Comparison of ENCODE assay signal across 34 cellular contexts in genomic region chr1:87511449-87511848, GRCh38.
"Had no signal": no experiment of that assay in that cellular context is flagged by ENCODE, and none has a peak within 500 bp of the region (broad histone marks: within the 10 kb centered on the region; RNA-seq: fewer than 3 reads in every experiment).

No MANE protein-coding gene starts in this region.

- ATAC-seq: activated naive CD4-positive, alpha-beta T cell treated with anti-CD3 and anti-CD28 coated beads, Interleukin-2, amount 50 U/mL, for 72 hours; activated naive CD8-positive, alpha-beta T cell treated with anti-CD3 and anti-CD28 coated beads, Interleukin-2, amount 50 U/mL, for 24 hours; activated T-cell treated with anti-CD3 and anti-CD28 coated beads, Interleukin-2, amount 50 U/mL, for 4 hours; activated T-cell treated with anti-CD3 and anti-CD28 coated beads, Interleukin-2, amount 50 U/mL, for 72 hours; activated T-helper 17 cell treated with anti-CD3 and anti-CD28 coated beads, Interleukin-2, amount 50 U/mL, for 72 hours; body of pancreas had no signal

- H3K27me3 ChIP-seq: adrenal gland, ascending aorta, body of pancreas, brain microvascular endothelial cell, breast epithelium, cardiac muscle cell had no signal

- H3K4me3 ChIP-seq: adrenal gland, ascending aorta, body of pancreas, breast epithelium, cardiac muscle cell had no signal

- DNase-seq: activated effector memory CD4-positive, alpha-beta T cell treated with anti-CD3 and anti-CD28 coated beads, Interleukin-2, amount 50 U/mL, for 16 hours; activated effector memory CD4-positive, alpha-beta T cell treated with Interleukin-2 at 50 U/mL for 16 hours; activated gamma-delta T cell; activated gamma-delta T cell treated with Interleukin-2 at 50 U/mL for 16 hours; activated naive CD4-positive, alpha-beta T cell; activated naive CD4-positive, alpha-beta T cell treated with anti-CD3 and anti-CD28 coated beads for 36 hours; activated naive CD4-positive, alpha-beta T cell treated with anti-CD3 and anti-CD28 coated beads, Interleukin-2, amount 10 ng/mL, durations not matched to agents 7 days and 5 days; activated naive CD4-positive, alpha-beta T cell treated with anti-CD3 and anti-CD28 coated beads, Interleukin-2, amount 50 U/mL, for 16 hours; activated naive CD4-positive, alpha-beta T cell treated with Interleukin-2 at 50 U/mL for 16 hours; activated naive CD8-positive, alpha-beta T cell treated with anti-CD3 and anti-CD28 coated beads for 36 hours; activated naive CD8-positive, alpha-beta T cell treated with anti-CD3 and anti-CD28 coated beads, Interleukin-2, amount 10 ng/mL, durations not matched to agents 7 days and 5 days; activated naive CD8-positive, alpha-beta T cell treated with anti-CD3 and anti-CD28 coated beads, Interleukin-2, amount 50 U/mL, for 24 hours; activated T-cell treated with anti-CD3 and anti-CD28 coated beads, Interleukin-2, amount 50 U/mL, for 1 hour; activated T-cell treated with anti-CD3 and anti-CD28 coated beads, Interleukin-2, amount 50 U/mL, for 24 hours; activated T-cell treated with anti-CD3 and anti-CD28 coated beads, Interleukin-2, amount 50 U/mL, for 4 hours; activated T-cell treated with anti-CD3 and anti-CD28 coated beads, Interleukin-2, amount 50 U/mL, for 48 hours; activated T-cell treated with anti-CD3 and anti-CD28 coated beads, Interleukin-2, amount 50 U/mL, for 72 hours; adrenal gland; amniotic stem cell; amygdala; anterior cingulate cortex; aorta; body of pancreas; brain microvascular endothelial cell; caudate nucleus; central memory CD4-positive, alpha-beta T cell; cerebellar nuclear complex had no signal

- H3K36me3 ChIP-seq: adrenal gland, ascending aorta, brain microvascular endothelial cell, breast epithelium, cardiac muscle cell had no signal

- FAIRE-seq: astrocyte, bronchial epithelial cell had no signal

- H3K4me1 ChIP-seq: adrenal gland, body of pancreas, breast epithelium had no signal

- H3K27ac ChIP-seq: adrenal gland, ascending aorta, body of pancreas, brain microvascular endothelial cell, breast epithelium, cardiac muscle cell had no signal

- H3K9me3 ChIP-seq: adrenal gland, ascending aorta, body of pancreas, breast epithelium had no signal
